ENCODE assay signal across 25 cellular contexts in genomic region chr10:132730566-132730953, GRCh38. TPM values are rescaled to one million over a fixed set of nuclear protein-coding genes. Genes with fewer than 3 reads are reported as not detected.
"Had no signal": no experiment of that assay in that cellular context is flagged by ENCODE, and none has a peak within 500 bp of the region (broad histone marks: within the 10 kb centered on the region; RNA-seq: fewer than 3 reads in every experiment).

No MANE protein-coding gene starts in this region.

- H3K4me3 ChIP-seq: MG63 had no signal

- H3K9me3 ChIP-seq: MG63, SK-N-SH had no signal

- ATAC-seq: HepG2, T-cell had no signal

- DNase-seq: IMR-90, Karpas-422, KG1, MG63, NCI-H1092, NCI-H1105 treated with DMSO at 0.1 percent for 48 hours, NCI-H1417 treated with DMSO at 0.1 percent for 48 hours, NCI-H146, NCI-H1694 treated with DMSO at 0.1 percent for 48 hours, NCI-H1930, NCI-H2081, NCI-H2107, NCI-H2227 treated with DMSO at 0.1 percent for 48 hours, NCI-H524, NCI-H526 treated with DMSO at 0.1 percent for 48 hours, NCI-H774, RPMI8226, SHP77, SW 1271, T-cell had no signal

- H3K27me3 ChIP-seq: MG63 had no signal

- H3K36me3 ChIP-seq: MG63 had no signal

- H3K4me2 ChIP-seq: SK-N-SH had no signal

- H3K9ac ChIP-seq: SK-N-SH had no signal

RNA-seq across cellular contexts. Expression of gene NKX6-2, which starts 55.4 kb away (rescaled TPM):
- total RNA-seq: HepG2, HT1080, IMR-90, NCI-H460, SK-MEL-5, T-cell had no signal
- polyA plus RNA-seq: HepG2, IMR-90, SK-N-SH had no signal
